Comparison of ENCODE assay signal across 36 cellular contexts in genomic region chr4:2425386-2426068, GRCh38. TPM values are rescaled to one million over a fixed set of nuclear protein-coding genes. Genes with fewer than 3 reads are reported as not detected.
"Had no signal": no experiment of that assay in that cellular context is flagged by ENCODE, and none has a peak within 500 bp of the region (broad histone marks: within the 10 kb centered on the region; RNA-seq: fewer than 3 reads in every experiment).

No MANE protein-coding gene starts in this region.

- H3K4me3 ChIP-seq: MG63, Peyer's patch, SJCRH30, SK-N-MC had no signal

- ATAC-seq: activated CD4-positive, alpha-beta T cell treated with anti-CD3 and anti-CD28 coated beads for 36 hours; activated CD4-positive, CD25-positive, alpha-beta regulatory T cell treated with anti-CD3 and anti-CD28 coated beads, Interleukin-2, amount 50 U/mL, for 24 hours; activated naive CD4-positive, alpha-beta T cell treated with anti-CD3 and anti-CD28 coated beads, Interleukin-2, amount 50 U/mL, for 72 hours; activated T-cell treated with anti-CD3 and anti-CD28 coated beads, Interleukin-2, amount 50 U/mL, for 4 hours; PC-3 had no signal

- H3K4me1 Mint-ChIP-seq: activated CD4-positive, alpha-beta T cell treated with anti-CD3 and anti-CD28 coated beads for 36 hours; activated CD4-positive, alpha-beta T cell treated with anti-CD3 and anti-CD28 coated beads, Interleukin-2, amount 10 ng/mL, durations not matched to agents 7 days and 5 days had no signal

- H3K27ac ChIP-seq: brain microvascular endothelial cell, Peyer's patch, SJCRH30, SK-N-MC had no signal

- H3K9me3 Mint-ChIP-seq: activated CD4-positive, alpha-beta T cell treated with anti-CD3 and anti-CD28 coated beads, Interleukin-2, amount 10 ng/mL, durations not matched to agents 7 days and 5 days; activated naive CD4-positive, alpha-beta T cell treated with anti-CD3 and anti-CD28 coated beads for 36 hours; activated naive CD4-positive, alpha-beta T cell treated with anti-CD3 and anti-CD28 coated beads, Interleukin-2, amount 50 U/mL, for 72 hours; activated T-cell treated with anti-CD3 and anti-CD28 coated beads, Interleukin-2, amount 50 U/mL, for 4 hours; activated T-helper 1 cell treated with anti-CD3 and anti-CD28 coated beads, Interleukin-12 subunit alpha, Interleukin-12 subunit beta, Interleukin-2, Interleukin-4 antibody, amounts not matched to agents 30 ng/mL and 10 ng/mL and 1 ng/mL, durations not matched to agents 14 hours and 24 hours and 36 hours; T-helper 2 cell treated with Interferon-gamma antibody and Interleukin-4, amounts not matched to agents 5 μg/mL and 100 μg/mL, for 36 hours had no signal

- FAIRE-seq: TTC549 had no signal

- H3K4me3 Mint-ChIP-seq: activated CD4-positive, alpha-beta T cell treated with anti-CD3 and anti-CD28 coated beads for 36 hours; activated CD4-positive, alpha-beta T cell treated with anti-CD3 and anti-CD28 coated beads, Interleukin-2, amount 10 ng/mL, durations not matched to agents 7 days and 5 days; activated naive CD4-positive, alpha-beta T cell treated with anti-CD3 and anti-CD28 coated beads for 36 hours; activated T-cell treated with anti-CD3 and anti-CD28 coated beads, Interleukin-2, amount 50 U/mL, for 4 hours; activated T-helper 1 cell treated with anti-CD3 and anti-CD28 coated beads, Interleukin-12 subunit alpha, Interleukin-12 subunit beta, Interleukin-2, Interleukin-4 antibody, amounts not matched to agents 30 ng/mL and 10 ng/mL and 1 ng/mL, durations not matched to agents 14 hours and 24 hours and 36 hours; T-helper 2 cell treated with Interferon-gamma antibody and Interleukin-4, amounts not matched to agents 5 μg/mL and 100 μg/mL, for 36 hours had no signal

- H3K36me3 Mint-ChIP-seq: activated naive CD4-positive, alpha-beta T cell treated with anti-CD3 and anti-CD28 coated beads, Interleukin-2, amount 50 U/mL, for 72 hours had no signal

- DNase-seq: activated CD4-positive, alpha-beta T cell treated with anti-CD3 and anti-CD28 coated beads for 36 hours; activated CD4-positive, alpha-beta T cell treated with anti-CD3 and anti-CD28 coated beads, Interleukin-2, amount 10 ng/mL, durations not matched to agents 7 days and 5 days; activated CD4-positive, alpha-beta T cell treated with anti-CD3 and anti-CD28 coated beads, Interleukin-2, amount 50 U/mL, for 48 hours; activated CD8-positive, alpha-beta memory T cell treated with anti-CD3 and anti-CD28 coated beads, Interleukin-2, amount 50 U/mL, for 4 hours; activated gamma-delta T cell treated with Interleukin-2 at 50 U/mL for 16 hours; activated naive CD4-positive, alpha-beta T cell treated with anti-CD3 and anti-CD28 coated beads for 36 hours; activated T-cell treated with anti-CD3 and anti-CD28 coated beads for 4 hours; activated T-cell treated with anti-CD3 and anti-CD28 coated beads, Interleukin-2, amount 50 U/mL, for 4 hours; amniotic stem cell; aorta; central memory CD4-positive, alpha-beta T cell; Kasumi-1; KG1; MG63; NCI-H1048; NCI-H1105 treated with DMSO at 0.1 percent for 48 hours; NCI-H1436; NCI-H1694; NCI-H1930; NCI-H345; NCI-H524 treated with DMSO at 0.1 percent for 48 hours; NK-92 treated with Interleukin-12 subunit alpha and Interleukin-12 subunit beta, amount 100 ng/mL, for 24 hours; PC-3; Peyer's patch; RPMI8226; SHP77; SJCRH30 had no signal

- H3K27me3 ChIP-seq: MG63, Peyer's patch had no signal

- H3K4me1 ChIP-seq: Peyer's patch, SJCRH30 had no signal

- H3K36me3 ChIP-seq: brain microvascular endothelial cell, MG63, Peyer's patch, SJCRH30 had no signal

- H3K27ac Mint-ChIP-seq: activated CD4-positive, alpha-beta T cell treated with anti-CD3 and anti-CD28 coated beads for 36 hours; activated CD4-positive, alpha-beta T cell treated with anti-CD3 and anti-CD28 coated beads, Interleukin-2, amount 10 ng/mL, durations not matched to agents 7 days and 5 days; activated naive CD4-positive, alpha-beta T cell treated with anti-CD3 and anti-CD28 coated beads for 36 hours; activated naive CD4-positive, alpha-beta T cell treated with anti-CD3 and anti-CD28 coated beads, Interleukin-2, amount 50 U/mL, for 72 hours; activated T-helper 1 cell treated with anti-CD3 and anti-CD28 coated beads, Interleukin-12 subunit alpha, Interleukin-12 subunit beta, Interleukin-2, Interleukin-4 antibody, amounts not matched to agents 30 ng/mL and 10 ng/mL and 1 ng/mL, durations not matched to agents 14 hours and 24 hours and 36 hours; T-helper 2 cell treated with Interferon-gamma antibody and Interleukin-4, amounts not matched to agents 5 μg/mL and 100 μg/mL, for 36 hours had no signal

- H3K9me3 ChIP-seq: MG63, Peyer's patch, SJCRH30 had no signal

RNA-seq across cellular contexts. Expression of gene CFAP99, which starts 6.8 kb away (rescaled TPM):
- total RNA-seq: activated CD4-positive, alpha-beta T cell treated with anti-CD3 and anti-CD28 coated beads, Interleukin-2, amount 10 ng/mL, durations not matched to agents 7 days and 5 days; activated naive CD4-positive, alpha-beta T cell treated with anti-CD3 and anti-CD28 coated beads for 36 hours; activated naive CD4-positive, alpha-beta T cell treated with anti-CD3 and anti-CD28 coated beads, Interleukin-2, amount 50 U/mL, for 72 hours; activated T-cell treated with anti-CD3 and anti-CD28 coated beads, Interleukin-2, amount 50 U/mL, for 4 hours; activated T-helper 1 cell treated with anti-CD3 and anti-CD28 coated beads, Interleukin-12 subunit alpha, Interleukin-12 subunit beta, Interleukin-2, Interleukin-4 antibody, amounts not matched to agents 30 ng/mL and 10 ng/mL and 1 ng/mL, durations not matched to agents 14 hours and 24 hours and 36 hours; NCI-H460; PC-3; SJCRH30; T-helper 1 cell treated with Interleukin-12 subunit alpha and Interleukin-12 subunit beta and Interleukin-4 antibody, amounts not matched to agents 30 ng/mL and 1 ng/mL, for 36 hours had no signal
- polyA plus RNA-seq: aorta had no signal

RNA-seq across cellular contexts. Expression of gene ZFYVE28, which starts 7.1 kb away (rescaled TPM):
- total RNA-seq: SJCRH30 had no signal
